8 cellular contexts compared by ENCODE assay signal in the genomic region with DNA sequence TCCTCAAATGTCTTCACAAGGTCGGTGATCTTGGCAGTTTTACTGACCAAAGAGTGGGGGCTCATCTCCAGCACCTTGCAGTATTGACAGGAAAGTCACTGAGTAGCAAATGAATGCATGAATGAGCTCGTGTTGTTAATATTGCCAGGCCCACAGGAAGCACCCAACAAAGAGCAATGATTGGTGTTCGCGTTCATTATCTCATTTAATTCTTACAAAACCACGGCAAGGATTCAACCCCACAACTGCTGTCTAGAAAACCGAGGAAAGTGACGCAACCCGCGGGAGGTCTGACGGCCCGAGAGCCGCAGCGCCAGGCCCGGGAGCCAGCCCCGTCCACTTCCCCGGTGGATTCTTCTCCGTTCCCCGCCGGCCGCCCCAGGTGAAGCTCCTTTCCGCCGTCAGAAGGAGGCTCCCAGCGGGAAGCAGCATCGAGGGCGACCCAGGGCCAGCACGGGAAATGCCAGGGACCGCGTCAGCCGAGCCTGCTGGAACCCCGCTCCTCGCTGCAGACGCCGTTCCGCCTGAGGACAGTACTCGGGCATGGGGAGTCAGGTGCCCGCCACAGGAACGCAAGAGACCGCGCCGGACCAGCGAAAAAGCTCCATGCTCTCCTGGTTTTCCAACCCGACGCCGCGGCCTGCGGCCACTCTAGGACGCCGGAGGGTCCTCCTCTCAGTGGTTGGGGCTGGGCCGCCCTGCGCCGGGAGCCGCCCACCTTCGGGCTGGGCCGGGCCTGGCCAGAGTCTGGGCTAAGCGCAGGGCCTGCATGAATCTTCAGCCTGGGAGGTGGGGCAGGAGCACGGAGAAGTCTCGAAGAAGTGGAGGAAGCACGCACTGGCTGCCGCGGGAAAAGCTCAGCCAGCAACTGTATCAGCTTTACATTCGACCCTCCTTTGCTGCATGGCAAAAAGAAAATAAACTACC. TPM values are rescaled to one million over a fixed set of nuclear protein-coding genes. Genes with fewer than 3 reads are reported as not detected.
DNase-seq lines count a peak whose midpoint lies in the region; ATAC-seq and TF ChIP-seq lines count a peak whose summit lies in the region.

No MANE protein-coding gene starts in this region.

- peak; percentile 5; the same call in 1 of the 2 replicates for TF ChIP-seq CTCF in HFFc6 (IDR thresholded peaks at IDR 0.05)
- TF ChIP-seq CTCF in adrenal gland (IDR thresholded peaks at IDR 0.05): no peak
- TF ChIP-seq CTCF in osteocyte (IDR thresholded peaks at IDR 0.05): no peak

- DNase-seq in HFFc6 (peak; percentile 89), MV-4-11 (lab: John Stamatoyannopoulos, UW) (peak; percentile 85), SKM-1 (lab: John Stamatoyannopoulos, UW; ENCODE audit: unreplicated experiment) (peak; percentile 79), adrenal gland (peak; percentile 91 to 95 (median 93)), Right ventricle myocardium superior (peak; percentile 93), osteocyte (ENCODE audit: extremely low spot score, unreplicated experiment) (peak; percentile 96), aorta (peak; percentile 95)

- peak; percentile 100 for ATAC-seq in Right ventricle myocardium superior (ENCODE audit: poor library complexity)
- ATAC-seq in aorta (ENCODE audit: low FRiP score): peak; percentile 100

- H3K4me1 Mint-ChIP-seq in HFFc6 (ENCODE audit: low read depth): peaks cover 44% of the 10 kb centered on the region
- H3K4me1 Mint-ChIP-seq in osteocyte (ENCODE audit: unreplicated experiment): peaks cover 25% of the 10 kb centered on the region

- H3K36me3 ChIP-seq in adrenal gland (replicated peaks in 1 of 2): no peaks in the 10 kb centered on the region
- H3K36me3 ChIP-seq in aorta (ENCODE audit: control insufficient read depth in 1 of 2, insufficient read depth in 2 of 2, low read length in 1 of 2): no peaks in the 10 kb centered on the region

- intact Hi-C loops in adrenal gland (cut with DNase I) (no loop called here), Right ventricle myocardium superior (cut with DNase I) (no loop called here), aorta (cut with DNase I) (loop anchor here (1.0 kb wide), 1 partner anchor 20 kb away; no protein-coding TSS in a partner anchor)

- no peaks in the 10 kb centered on the region for H3K9me3 ChIP-seq in adrenal gland (replicated peaks in 1 of 3)
- no peaks in the 10 kb centered on the region for H3K9me3 ChIP-seq in aorta (ENCODE audit: control insufficient read depth, low read length)

- peak overlapping the region; percentile 60 to 94 (median 88) for H3K27ac ChIP-seq in adrenal gland
- H3K27ac ChIP-seq in aorta (ENCODE audit: low read depth in 1 of 2, low read length in 2 of 2): peak overlapping the region in 1 of 2 donors; percentile 86

- peaks cover 0 to 10% of the 10 kb centered on the region in 2 donors for H3K4me1 ChIP-seq in adrenal gland (replicated peaks in 1 of 2)
- no peaks in the 10 kb centered on the region for H3K4me1 ChIP-seq in aorta (ENCODE audit: control insufficient read depth in 1 of 2, insufficient read depth in 2 of 2, low read length in 2 of 2)

- WGBS in adrenal gland, 4 donors: 0 to 1% (median 1%) methylated on average over 10 to 61 of the region's 61 CpGs
- 0% methylated on average over 61 of the region's 61 CpGs for WGBS in aorta, 2 donors

- H3K27me3 Mint-ChIP-seq in HFFc6 (ENCODE audit: insufficient read depth): no peaks in the 10 kb centered on the region
- H3K27me3 Mint-ChIP-seq in osteocyte (ENCODE audit: unreplicated experiment): no peaks in the 10 kb centered on the region

- peak overlapping the region; percentile 31 to 75 (median 66) for H3K4me3 ChIP-seq in adrenal gland
- H3K4me3 ChIP-seq in aorta (ENCODE audit: low read length in 2 of 2): peak overlapping the region; percentile 56 to 80

- H3K36me3 Mint-ChIP-seq in HFFc6 (ENCODE audit: low read depth) (no peaks in the 10 kb centered on the region), osteocyte (ENCODE audit: unreplicated experiment) (no peaks in the 10 kb centered on the region)

- H3K27me3 ChIP-seq in adrenal gland: no peaks in the 10 kb centered on the region
- no peaks in the 10 kb centered on the region for H3K27me3 ChIP-seq in aorta (ENCODE audit: control insufficient read depth in 1 of 2, insufficient read depth in 2 of 2, low read length in 1 of 2)

- peak; percentile 38 for TF ChIP-seq POLR2A in GM10847 (IDR thresholded peaks at IDR 0.05; ENCODE audit: extremely low read depth, insufficient read length)
- peak; percentile 77 to 93 for TF ChIP-seq POLR2A in adrenal gland (IDR thresholded peaks at IDR 0.05)

- no peaks in the 10 kb centered on the region for H3K9me3 Mint-ChIP-seq in HFFc6
- H3K9me3 Mint-ChIP-seq in osteocyte (ENCODE audit: unreplicated experiment): no peaks in the 10 kb centered on the region

- peak overlapping the region; percentile 89 for H3K4me3 Mint-ChIP-seq in HFFc6
- H3K4me3 Mint-ChIP-seq in osteocyte (ENCODE audit: unreplicated experiment): peak overlapping the region; percentile 92

- H3K27ac Mint-ChIP-seq in HFFc6: peak overlapping the region; percentile 93
- peak overlapping the region; percentile 91 for H3K27ac Mint-ChIP-seq in osteocyte (ENCODE audit: unreplicated experiment)

RNA-seq across cellular contexts. Expression of a gene that starts 19.8 kb away (rescaled TPM):
- total RNA-seq in HFFc6 (2021; fragmentation: NEBNext Ultra II Directional; extraction: Animal tissue kit (Norgen Biotek cat#: 25700)): 10 to 100 TPM; 20.2 to 24.6 (median 22.9) TPM
- 10 to 100 TPM; 16.1 to 37.5 (median 29.7) TPM for total RNA-seq in adrenal gland
- 10 to 100 TPM in 1 of 3 donors, 1 to 10 TPM in 2; 3.5 to 10.8 (median 4.5) TPM for polyA plus RNA-seq in adrenal gland
- total RNA-seq in Right ventricle myocardium superior: 12.8 TPM
- 27.7 and 38.2 TPM in 2 replicates for total RNA-seq in osteocyte
- total RNA-seq in aorta: 10 to 100 TPM; 50.2 to 54.6 TPM
- polyA plus RNA-seq in aorta: 1 to 10 TPM; 5.1 to 5.5 TPM

Comparison
In these comparisons a context has a peak if more than half of its experiments do, and no peak if none do; other contexts are left out.
1. intact Hi-C loops: an anchor here in aorta (1.0 kb wide); none called in adrenal gland and Right ventricle myocardium superior.